8 cellular contexts compared by ENCODE assay signal in genomic region chr3:42547401-42547945, GRCh38. TPM values are rescaled to one million over a fixed set of nuclear protein-coding genes. Genes with fewer than 3 reads are reported as not detected.
A peak's percentile ranks its signal among the peaks of the same experiment; 100 is the strongest.
DNase-seq lines count a peak whose midpoint lies in the region; ATAC-seq, FAIRE-seq and TF ChIP-seq lines count a peak whose summit lies in the region.

No MANE protein-coding gene starts in this region.

- H3K79me2 ChIP-seq in KMS-11 (ENCODE audit: insufficient read depth, low read depth) (no peaks in the 10 kb centered on the region), astrocyte (ENCODE audit: insufficient read depth, low read length) (no peaks in the 10 kb centered on the region), smooth muscle cell (ENCODE audit: low read depth) (no peaks in the 10 kb centered on the region)

- H3K4me1 ChIP-seq in KMS-11 (ENCODE audit: low read depth, poor library complexity, severe bottlenecking) (no peaks in the 10 kb centered on the region), astrocyte (ENCODE audit: insufficient read depth, low read length) (no peaks in the 10 kb centered on the region), smooth muscle cell (ENCODE audit: low read depth) (no peaks in the 10 kb centered on the region)

- DNase-seq in NCI-H345 (lab: John Stamatoyannopoulos, UW): peak; percentile 37
- DNase-seq in NCI-H345 treated with DMSO at 0.1 percent for 48 hours (lab: John Stamatoyannopoulos, UW; ENCODE audit: unreplicated experiment): no peak
- peak; percentile 66 for DNase-seq in T-helper 9 cell
- DNase-seq in astrocyte (ENCODE audit: low read depth): peak; percentile 17
- DNase-seq in hypothalamus (lab: John Stamatoyannopoulos, UW): peak in 44 of 51 donors; percentile 11 to 81 (median 46)
- peak; percentile 20 for DNase-seq in smooth muscle cell (lab: John Stamatoyannopoulos, UW; ENCODE audit: unreplicated experiment)

- H3K4me3 Mint-ChIP-seq in astrocyte (ENCODE audit: unreplicated experiment): no peak overlapping the region

- ATAC-seq in GM18511 (IDR thresholded peaks at IDR 0.05; ENCODE audit: unreplicated experiment): no peak

- H3K27ac ChIP-seq in KMS-11 (no peak overlapping the region), astrocyte (ENCODE audit: low read depth, low read length) (no peak overlapping the region), smooth muscle cell (ENCODE audit: low read depth) (no peak overlapping the region)

- peaks cover 2% of the 10 kb centered on the region for H3K27me3 Mint-ChIP-seq in astrocyte (ENCODE audit: low read depth, unreplicated experiment)

- H2AFZ ChIP-seq in KMS-11 (ENCODE audit: low read depth): no peak overlapping the region
- no peak overlapping the region for H2AFZ ChIP-seq in astrocyte (ENCODE audit: low read depth, low read length)
- no peak overlapping the region for H2AFZ ChIP-seq in smooth muscle cell (ENCODE audit: low read depth)

- no peak overlapping the region for H3K4me3 ChIP-seq in KMS-11 (IDR thresholded peaks at IDR 0.05; ENCODE audit: insufficient read depth, low read depth, low read length)
- no peak overlapping the region for H3K4me3 ChIP-seq in astrocyte (ENCODE audit: insufficient read depth, low read depth, low read length)
- no peak overlapping the region for H3K4me3 ChIP-seq in smooth muscle cell

- 37% methylated on average over 7 of the region's 7 CpGs for WGBS in smooth muscle cell (ENCODE audit: low lambda C conversion rate)

- H3K27me3 ChIP-seq in KMS-11 (ENCODE audit: insufficient read depth, low read depth): no peaks in the 10 kb centered on the region
- no peaks in the 10 kb centered on the region for H3K27me3 ChIP-seq in astrocyte (ENCODE audit: insufficient read depth, low read length)
- no peaks in the 10 kb centered on the region for H3K27me3 ChIP-seq in smooth muscle cell (ENCODE audit: low read depth)

- H3K9me3 Mint-ChIP-seq in astrocyte (ENCODE audit: unreplicated experiment): no peaks in the 10 kb centered on the region

- no peak overlapping the region for H3K4me2 ChIP-seq in KMS-11
- no peak overlapping the region for H3K4me2 ChIP-seq in astrocyte (ENCODE audit: low read length)
- no peak overlapping the region for H3K4me2 ChIP-seq in smooth muscle cell

- no peaks in the 10 kb centered on the region for H3K36me3 ChIP-seq in KMS-11 (ENCODE audit: insufficient read depth)
- peaks cover 11% of the 10 kb centered on the region for H3K36me3 ChIP-seq in astrocyte (ENCODE audit: insufficient read depth, low read length)
- H3K36me3 ChIP-seq in smooth muscle cell (ENCODE audit: low read depth): no peaks in the 10 kb centered on the region

- H3K9ac ChIP-seq in KMS-11 (no peak overlapping the region), astrocyte (ENCODE audit: low read length) (no peak overlapping the region), smooth muscle cell (ENCODE audit: low read depth) (no peak overlapping the region)

- peaks cover 3% of the 10 kb centered on the region for H3F3A ChIP-seq in smooth muscle cell (ENCODE audit: low read depth)

- FAIRE-seq in astrocyte (lab: Jason Lieb, UNC): no peak

- peaks cover 8% of the 10 kb centered on the region for H3K36me3 Mint-ChIP-seq in astrocyte (ENCODE audit: low read depth, unreplicated experiment)

- H3K4me1 Mint-ChIP-seq in astrocyte (ENCODE audit: low read depth, unreplicated experiment): peaks cover 2% of the 10 kb centered on the region

- H4K20me1 ChIP-seq in KMS-11 (ENCODE audit: insufficient read depth) (no peaks in the 10 kb centered on the region), astrocyte (ENCODE audit: insufficient read depth, low read length) (peaks cover 6% of the 10 kb centered on the region), smooth muscle cell (ENCODE audit: low read depth) (peaks cover 34% of the 10 kb centered on the region)

- no peak overlapping the region for H3K27ac Mint-ChIP-seq in astrocyte (ENCODE audit: unreplicated experiment)

- H3K9me3 ChIP-seq in astrocyte (ENCODE audit: insufficient read depth, low read depth, low read length): no peaks in the 10 kb centered on the region
- no peaks in the 10 kb centered on the region for H3K9me3 ChIP-seq in smooth muscle cell (replicated peaks; ENCODE audit: low read depth)

- TF ChIP-seq CTCF in KMS-11 (conservative IDR thresholded peaks at IDR 0.05; ENCODE audit: low read depth, low read length) (peak; percentile 86), astrocyte (IDR thresholded peaks at IDR 0.05; ENCODE audit: insufficient read depth, low read depth, low read length) (peak; percentile 85), smooth muscle cell (IDR thresholded peaks at IDR 0.05; ENCODE audit: borderline replicate concordance, insufficient read depth, poor library complexity, severe bottlenecking) (peak; percentile 95)

RNA-seq across cellular contexts. Expression of gene SEC22C, which starts 34.3 kb away (rescaled TPM):
- total RNA-seq in astrocyte (36.7 and 37.4 TPM in 2 replicates), smooth muscle cell (52.2 and 70.5 TPM in 2 replicates)
- 39.8 and 45.7 TPM in 2 replicates for polyA plus RNA-seq in smooth muscle cell

RNA-seq across cellular contexts. Expression of gene SS18L2, which starts 43.2 kb away (rescaled TPM):
- 22.8 and 26.1 TPM in 2 replicates for total RNA-seq in astrocyte
- total RNA-seq in smooth muscle cell: 24.5 and 54.2 TPM in 2 replicates
- polyA plus RNA-seq in smooth muscle cell: 38.7 and 38.8 TPM in 2 replicates

RNA-seq across cellular contexts. Expression of gene VIPR1, which starts 45.0 kb away (rescaled TPM):
- total RNA-seq in astrocyte (0.68 TPM in 1 of 2 replicates, not detected in the other), smooth muscle cell (0.22 and 1.3 TPM in 2 replicates)
- 0.86 and 3.9 TPM in 2 replicates for polyA plus RNA-seq in smooth muscle cell

RNA-seq across cellular contexts. Expression of gene NKTR, which starts 53.0 kb away (rescaled TPM):
- total RNA-seq in astrocyte: 58.9 and 70.3 TPM in 2 replicates
- total RNA-seq in smooth muscle cell: 91.3 and 113 TPM in 2 replicates
- 37.1 and 82.3 TPM in 2 replicates for polyA plus RNA-seq in smooth muscle cell
